In the genomic region with DNA sequence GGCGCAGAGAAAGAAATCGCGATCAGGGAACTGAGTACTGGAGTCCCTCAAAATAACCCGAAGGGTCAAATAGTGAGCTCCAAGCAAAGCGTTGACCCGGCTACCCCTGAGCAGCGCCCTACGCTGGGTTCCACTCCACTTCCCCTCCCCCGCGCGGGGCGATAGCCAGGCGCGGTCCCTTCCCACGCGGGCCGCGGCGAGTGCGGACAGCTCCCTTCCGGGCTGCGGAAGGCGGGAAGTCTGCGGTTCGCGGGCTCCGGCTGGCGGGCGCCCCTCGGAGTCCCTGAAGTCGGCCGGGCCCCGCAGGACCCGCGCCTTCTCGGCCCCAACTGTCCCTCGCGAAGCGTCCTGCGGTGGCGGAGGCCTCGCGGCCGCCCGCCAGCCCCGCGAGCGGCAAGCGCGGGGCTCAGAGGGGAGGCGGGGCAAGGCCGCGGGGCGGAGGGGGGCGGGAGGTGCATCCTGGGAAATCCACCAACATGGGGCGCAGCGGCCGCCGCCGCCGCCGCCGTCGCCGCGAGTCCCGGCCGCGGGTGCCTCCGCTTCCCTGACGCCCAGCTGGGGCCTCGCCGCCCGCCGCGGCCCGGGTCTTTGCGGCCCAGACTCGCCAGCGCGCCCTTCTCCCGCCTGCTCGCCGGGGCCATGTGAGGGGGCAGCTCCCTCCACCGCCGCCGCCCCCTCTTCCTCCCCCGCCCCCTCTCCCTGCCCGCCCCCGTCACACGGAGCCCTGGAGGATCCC, we compare ENCODE assay signal across 8 cellular contexts. TPM values are rescaled to one million over a fixed set of nuclear protein-coding genes. Genes with fewer than 3 reads are reported as not detected.
A peak's percentile ranks its signal among the peaks of the same experiment; 100 is the strongest.
DNase-seq lines count a peak whose midpoint lies in the region; ATAC-seq and TF ChIP-seq lines count a peak whose summit lies in the region.

A gene (plus strand): TSS at position 457 of the 736 bp plus-strand sequence. CDS start 315 bp downstream, outside the sequence.

- H3K4me1 ChIP-seq in OCI-LY7 (ENCODE audit: insufficient read depth, low read length, poor library complexity, severe bottlenecking) (peaks cover 26% of the 10 kb centered on the region), esophagus (ENCODE audit: control insufficient read depth in 2 of 2, insufficient read depth in 2 of 2, low read length in 1 of 2) (no peaks in the 10 kb centered on the region), mucosa of stomach (ENCODE audit: control insufficient read depth, insufficient read depth, low read length) (peaks cover 9% of the 10 kb centered on the region)

- peak; percentile 71 for ATAC-seq in CD4-positive, alpha-beta T cell (ENCODE audit: poor library complexity)
- ATAC-seq in GM19372 (IDR thresholded peaks at IDR 0.05; ENCODE audit: low read depth, unreplicated experiment) (peak; percentile 67), HG03521 (IDR thresholded peaks at IDR 0.05; ENCODE audit: unreplicated experiment) (peak; percentile 53)

- TF ChIP-seq CTCF in CD4-positive, alpha-beta T cell (IDR thresholded peaks at IDR 0.05), result no peak
- no peak for TF ChIP-seq CTCF in OCI-LY7 (conservative IDR thresholded peaks at IDR 0.05; ENCODE audit: low read length)

- H3K36me3 ChIP-seq in OCI-LY7 (ENCODE audit: insufficient read depth, low read length), result peaks cover 24% of the 10 kb centered on the region
- no peaks in the 10 kb centered on the region for H3K36me3 ChIP-seq in esophagus (ENCODE audit: control insufficient read depth in 2 of 2, insufficient read depth in 2 of 2, low read length in 1 of 2)
- H3K36me3 ChIP-seq in mucosa of stomach (ENCODE audit: control insufficient read depth, insufficient read depth, low read length), result peaks cover 3% of the 10 kb centered on the region

- peaks cover 39% of the 10 kb centered on the region for H3K79me2 ChIP-seq in OCI-LY7 (ENCODE audit: insufficient read depth, low read depth, low read length)

- CTCF ChIA-PET in CD4-positive, alpha-beta T cell (lab: Charles Lee), result interaction anchor here (0.9 to 1.6 kb wide), 4 partner anchors 10 to 148 kb away, joined by 3 to 5 read pairs (median 4); no protein-coding TSS in a partner anchor
- CTCF ChIA-PET in OCI-LY7 (lab: Charles Lee; ENCODE audit: unreplicated experiment), result interaction anchor here (1.3 kb wide), 1 partner anchor 17 kb away, joined by 3 read pairs; no protein-coding TSS in a partner anchor

- H4K20me1 ChIP-seq in OCI-LY7 (ENCODE audit: insufficient read depth, low read length), result peaks cover 25% of the 10 kb centered on the region

- H3K4me2 ChIP-seq in OCI-LY7 (ENCODE audit: low read length), result peak within 1 kb of the TSS; percentile 100

- 1% methylated on average over 47 to 90 of the region's 91 CpGs for WGBS in esophagus, 2 donors

- H3K27ac ChIP-seq in CD4-positive, alpha-beta T cell (ENCODE audit: low read depth, low read length), result peak within 1 kb of the TSS; percentile 70
- H3K27ac ChIP-seq in OCI-LY7 (ENCODE audit: low read depth, low read length, poor library complexity, severe bottlenecking) (peak within 1 kb of the TSS; percentile 82), esophagus (ENCODE audit: low read depth in 2 of 2, low read length in 1 of 2) (peak within 1 kb of the TSS; percentile 94 to 95)

- no peaks in the 10 kb centered on the region for H3K9me3 ChIP-seq in CD4-positive, alpha-beta T cell (ENCODE audit: control insufficient read depth, low read length)
- no peaks in the 10 kb centered on the region for H3K9me3 ChIP-seq in OCI-LY7 (ENCODE audit: low read length)
- H3K9me3 ChIP-seq in esophagus (ENCODE audit: control insufficient read depth in 2 of 2, insufficient read depth in 1 of 2, low read depth in 1 of 2, low read length in 1 of 2), result no peaks in the 10 kb centered on the region
- H3K9me3 ChIP-seq in mucosa of stomach (ENCODE audit: control insufficient read depth, low read length), result no peaks in the 10 kb centered on the region

- no peaks in the 10 kb centered on the region for H3K9me2 ChIP-seq in OCI-LY7 (ENCODE audit: insufficient read depth, low read length)

- H3K27me3 ChIP-seq in CD4-positive, alpha-beta T cell (ENCODE audit: control insufficient read depth, insufficient read depth, low read length), result no peaks in the 10 kb centered on the region
- H3K27me3 ChIP-seq in esophagus (ENCODE audit: control insufficient read depth in 1 of 2, insufficient read depth in 2 of 2, low read length in 2 of 2) (no peaks in the 10 kb centered on the region), mucosa of stomach (ENCODE audit: control insufficient read depth, insufficient read depth, low read length) (no peaks in the 10 kb centered on the region)

- peak within 1 kb of the TSS; percentile 91 for H3K4me3 Mint-ChIP-seq in CD4-positive, alpha-beta T cell

- peak within 1 kb of the TSS; percentile 77 for H2AFZ ChIP-seq in OCI-LY7 (ENCODE audit: low read length)

- POLR2A ChIA-PET in CD4-positive, alpha-beta T cell (lab: Charles Lee), result interaction anchor here (0.6 to 2.0 kb wide), 8 partner anchors 22 to 1161 kb away, joined by 3 to 13 read pairs (median 5); a partner anchor contains a TSS
- POLR2A ChIA-PET in OCI-LY7 (lab: Charles Lee), result interaction anchor here (0.6 to 1.4 kb wide), 12 partner anchors 10 to 488 kb away, joined by 3 to 5 read pairs (median 3); a partner anchor contains a TSS

- intact Hi-C loops in CD4-positive, alpha-beta T cell (cut with DNase I, micrococcal nuclease), result loop anchor here (5.0 to 10.0 kb wide), 8 partner anchors 122 to 1552 kb away; a partner anchor contains a TSS
- intact Hi-C loops in OCI-LY7 (cut with micrococcal nuclease; ENCODE audit: unreplicated experiment), result loop anchor here (10.0 kb wide), 3 partner anchors 142 to 1162 kb away; a partner anchor contains a TSS

- H3K4me3 ChIP-seq in OCI-LY7 (ENCODE audit: low read depth, low read length, poor library complexity, severe bottlenecking) (peak within 1 kb of the TSS; percentile 86), esophagus (ENCODE audit: low read depth in 1 of 2, low read length in 2 of 2) (peak within 1 kb of the TSS; percentile 93 to 95), mucosa of stomach (ENCODE audit: low read length) (peak within 1 kb of the TSS; percentile 63)

- DNase-seq in CD4-positive, alpha-beta T cell, result peak; percentile 48 to 72 (median 64)
- DNase-seq in OCI-LY7 (ENCODE audit: low spot score), result peak; percentile 81
- DNase-seq in activated T-cell treated with anti-CD3 and anti-CD28 coated beads for 48 hours (ENCODE audit: low read depth), result peak; percentile 65
- DNase-seq in stimulated activated CD8-positive, alpha-beta memory T cell treated with anti-CD3 and anti-CD28 coated beads, Interleukin-4, amount 100 ng/mL, for 48 hours, result peak; percentile 73

- peak within 1 kb of the TSS; percentile 81 for H3K27ac Mint-ChIP-seq in CD4-positive, alpha-beta T cell

- no peaks in the 10 kb centered on the region for H3K27me3 Mint-ChIP-seq in CD4-positive, alpha-beta T cell

- BruUV-seq in OCI-LY7 (replicated peaks; lab: Mats Ljungman, UMichigan), result no TSS peak

- H3K36me3 Mint-ChIP-seq in CD4-positive, alpha-beta T cell (ENCODE audit: low read depth), result peaks cover 16% of the 10 kb centered on the region

- H3K9me3 Mint-ChIP-seq in CD4-positive, alpha-beta T cell, result no peaks in the 10 kb centered on the region

- peak within 1 kb of the TSS; percentile 94 for H3K9ac ChIP-seq in mucosa of stomach (ENCODE audit: low read length)

- peaks cover 31% of the 10 kb centered on the region for H3K4me1 Mint-ChIP-seq in CD4-positive, alpha-beta T cell (ENCODE audit: low read depth)

RNA-seq across cellular contexts. Expression of the gene that starts here (rescaled TPM):
- total RNA-seq in CD4-positive, alpha-beta T cell, result 10 to 100 TPM in 1 of 2 experiments, 1 to 10 TPM in 1; 9.0 to 10.1 TPM
- total RNA-seq in OCI-LY7 (2014; rRNA removed; shearing (Covaris generic)), result 30.6 and 32.3 TPM in 2 replicates
- total RNA-seq in OCI-LY7 (2022), result 46.3 and 52.5 TPM in 2 replicates
- 1 to 10 TPM; 4.4 TPM for polyA plus RNA-seq in esophagus

Comparison
In these comparisons a context has a peak if more than half of its experiments do, and no peak if none do; other contexts are left out.
1. Peak in every context shown above with its lines: DNase-seq, ATAC-seq, H3K4me3 ChIP-seq and H3K27ac ChIP-seq.